9 cellular contexts compared by ENCODE assay signal in the genomic region with DNA sequence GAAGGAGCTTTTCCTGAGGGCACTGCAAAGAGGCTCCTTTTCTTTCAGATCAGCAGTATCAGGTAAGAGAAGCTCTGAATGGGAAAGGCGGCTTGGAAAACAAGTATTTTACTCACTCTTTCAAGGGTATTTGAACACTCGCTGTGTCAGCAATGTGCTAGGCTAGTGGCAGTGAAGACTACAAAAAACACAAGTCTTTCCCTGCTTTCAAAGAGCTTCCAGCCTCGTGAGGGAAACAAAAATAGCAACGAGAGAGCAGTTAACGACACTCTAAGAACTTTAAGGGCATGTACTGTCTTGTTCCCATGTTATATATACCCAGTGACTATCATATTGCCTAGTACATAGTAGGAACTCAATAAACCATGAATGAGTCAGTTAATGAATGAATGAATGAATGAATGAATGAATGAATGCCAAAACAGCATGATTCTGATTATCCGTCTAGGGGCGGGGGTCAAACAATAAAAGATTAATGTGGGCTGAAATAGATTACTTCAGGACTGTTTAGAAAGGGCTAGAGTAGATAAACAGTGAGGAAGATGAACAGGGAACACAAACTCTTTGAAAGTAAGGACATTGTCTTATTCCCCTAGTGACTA. TPM values are rescaled to one million over a fixed set of nuclear protein-coding genes. Genes with fewer than 3 reads are reported as not detected.
A peak's percentile ranks its signal among the peaks of the same experiment; 100 is the strongest.
DNase-seq lines count a peak whose midpoint lies in the region; ATAC-seq and TF ChIP-seq lines count a peak whose summit lies in the region.
"Had no signal": no experiment of that assay in that cellular context is flagged by ENCODE, and none has a peak within 500 bp of the region (broad histone marks: within the 10 kb centered on the region; RNA-seq: fewer than 3 reads in every experiment).

No MANE protein-coding gene starts in this region.

- no peak for TF ChIP-seq CTCF in RWPE2 (IDR thresholded peaks at IDR 0.05; ENCODE audit: poor library complexity, severe bottlenecking)
- TF ChIP-seq CTCF in fibroblast of the aortic adventitia (IDR thresholded peaks at IDR 0.05; ENCODE audit: insufficient read depth, low read length) = no peak
- TF ChIP-seq CTCF in gastrocnemius medialis (IDR thresholded peaks at IDR 0.05 in 4 of 5, conservative IDR thresholded peaks at IDR 0.05 in 1 of 5) = no peak

- in situ Hi-C loops in gastrocnemius medialis (cut with MboI; ENCODE audit: low sequenced_read_pairs in 4 of 4) = no loop called here

- no peaks in the 10 kb centered on the region for H3K9me3 ChIP-seq in RWPE2 (ENCODE audit: severe bottlenecking)
- H3K9me3 ChIP-seq in gastrocnemius medialis = no peaks in the 10 kb centered on the region
- H3K9me3 ChIP-seq: neutrophil had no signal

- peaks cover 12% of the 10 kb centered on the region for H3K4me1 ChIP-seq in RWPE2 (ENCODE audit: insufficient read depth, poor library complexity, severe bottlenecking)
- H3K4me1 ChIP-seq in gastrocnemius medialis = peaks cover 0 to 3% of the 10 kb centered on the region in 2 donors

- H3K27me3 ChIP-seq in RWPE2 (ENCODE audit: insufficient read depth, poor library complexity, severe bottlenecking) (no peaks in the 10 kb centered on the region), gastrocnemius medialis (no peaks in the 10 kb centered on the region)

- intact Hi-C loops in gastrocnemius medialis (cut with DNase I; ENCODE audit: low total_unique reads) = loop anchor here (10.0 kb wide), 1 partner anchor 118 kb away; no protein-coding TSS in a partner anchor

- H3K27ac ChIP-seq in RWPE2 (ENCODE audit: poor library complexity, severe bottlenecking) (no peak overlapping the region), gastrocnemius medialis (peak overlapping the region in 3 of 4 donors; percentile 24 to 42 (median 26))
- H3K27ac ChIP-seq: neutrophil had no signal

- DNase-seq in RWPE2 (ENCODE audit: low spot score) (no peak), fibroblast of the aortic adventitia (ENCODE audit: low read depth) (no peak), gastrocnemius medialis (no peak), OCI-M1 (lab: John Stamatoyannopoulos, UW) (no peak), KG1 (lab: John Stamatoyannopoulos, UW) (no peak)

- no peak for TF ChIP-seq POLR2A in gastrocnemius medialis (IDR thresholded peaks at IDR 0.05)

- ATAC-seq in GM19455 (IDR thresholded peaks at IDR 0.05; ENCODE audit: unreplicated experiment) = peak; percentile 1
- ATAC-seq in RWPE2 (ENCODE audit: low read depth) = peak; percentile 21
- ATAC-seq in gastrocnemius medialis = peak; percentile 4 to 14
- ATAC-seq in GM21447 (IDR thresholded peaks at IDR 0.05; ENCODE audit: unreplicated experiment) = no peak
- ATAC-seq in GM19452 (IDR thresholded peaks at IDR 0.05; ENCODE audit: unreplicated experiment) = no peak

- H3K36me3 ChIP-seq in RWPE2 (ENCODE audit: low read depth) = no peaks in the 10 kb centered on the region
- H3K36me3 ChIP-seq in gastrocnemius medialis = no peaks in the 10 kb centered on the region
- H3K36me3 ChIP-seq: neutrophil had no signal

- peak overlapping the region; percentile 36 for H3K4me3 ChIP-seq in RWPE2 (ENCODE audit: severe bottlenecking)
- H3K4me3 ChIP-seq in fibroblast of the aortic adventitia (ENCODE audit: low read depth, low read length) = peak overlapping the region; percentile 76
- peak overlapping the region; percentile 54 to 65 (median 58) for H3K4me3 ChIP-seq in gastrocnemius medialis

RNA-seq across cellular contexts. Expression of a gene that starts 14.2 kb away (rescaled TPM):
- total RNA-seq in fibroblast of the aortic adventitia (ENCODE audit: low replicate concordance) (0.90 and 2.3 TPM in 2 replicates), gastrocnemius medialis (under 1 TPM; 0.19 to 0.61 (median 0.33) TPM)

Comparison
In these comparisons a context has a peak if more than half of its experiments do, and no peak if none do; other contexts are left out.
1. ATAC-seq: peak in GM19455 (single experiment), RWPE2 (single experiment) and gastrocnemius medialis (2 of 2); none in GM21447 (single experiment) and GM19452 (single experiment).
2. Peak in every context shown above with its lines, with median percentiles within 50 percentile points of each other: H3K4me3 ChIP-seq.